1 cellular context compared by ENCODE assay signal in genomic region chr16:49437344-49437743, GRCh38.
A peak's percentile ranks its signal among the peaks of the same experiment; 100 is the strongest.
TF ChIP-seq lines count a peak whose summit lies in the region.

No MANE protein-coding gene starts in this region.

TF ChIP-seq in HepG2, 621 proteins besides CTCF, POLR2A, EP300 and RAD21 (continued from another document):
- TF ChIP-seq STAG1 (CRISPR knock-in tag; IDR thresholded peaks at IDR 0.05) (0 out of 2 replicates have a peak, but pooled peaks have one; percentile 7), ZNF747 (CRISPR knock-in tag; IDR thresholded peaks at IDR 0.05; ENCODE audit: borderline replicate concordance) (no peak)
TF ChIP-seq in HepG2: peak in this region for 2.
